ENCODE assay signal across 8 cellular contexts in genomic region chr11:67120881-67121710, GRCh38. TPM values are rescaled to one million over a fixed set of nuclear protein-coding genes. Genes with fewer than 3 reads are reported as not detected.
DNase-seq lines count a peak whose midpoint lies in the region; ATAC-seq, FAIRE-seq and TF ChIP-seq lines count a peak whose summit lies in the region.

No MANE protein-coding gene starts in this region.

- H3K27ac Mint-ChIP-seq in effector memory CD8-positive, alpha-beta T cell, result peak overlapping the region; percentile 98
- peak overlapping the region; percentile 84 to 98 (median 95) for H3K27ac Mint-ChIP-seq in naive thymus-derived CD4-positive, alpha-beta T cell

- no peaks in the 10 kb centered on the region for H3K9me3 Mint-ChIP-seq in effector memory CD8-positive, alpha-beta T cell
- peaks cover 0 to 1% (median 0%) of the 10 kb centered on the region in 11 donors for H3K9me3 Mint-ChIP-seq in naive thymus-derived CD4-positive, alpha-beta T cell

- H3K4me3 ChIP-seq in BE2C (ENCODE audit: low read depth, low read length) (peak overlapping the region; percentile 93), RWPE2 (ENCODE audit: severe bottlenecking) (peak overlapping the region; percentile 100)
- peak overlapping the region; percentile 86 for H3K4me3 ChIP-seq in naive thymus-derived CD4-positive, alpha-beta T cell (ENCODE audit: low read length)

- H3K9me3 ChIP-seq in BE2C (no peaks in the 10 kb centered on the region), RWPE2 (ENCODE audit: severe bottlenecking) (no peaks in the 10 kb centered on the region)
- H3K9me3 ChIP-seq in naive thymus-derived CD4-positive, alpha-beta T cell (ENCODE audit: control insufficient read depth in 2 of 3, low read length in 3 of 3), result no peaks in the 10 kb centered on the region

- no peak for TF ChIP-seq POLR2A in H54 (IDR thresholded peaks at IDR 0.05; ENCODE audit: low read depth, low read length)

- peak; percentile 32 for ATAC-seq in GM21390 (IDR thresholded peaks at IDR 0.05; ENCODE audit: unreplicated experiment)
- no peak for ATAC-seq in RWPE2 (ENCODE audit: low read depth)
- no peak for ATAC-seq in effector memory CD8-positive, alpha-beta T cell (replicated peaks)
- ATAC-seq in naive thymus-derived CD4-positive, alpha-beta T cell, result no peak
- ATAC-seq in GM21515 (IDR thresholded peaks at IDR 0.05; ENCODE audit: unreplicated experiment), result no peak

- no peaks in the 10 kb centered on the region for H3K27me3 Mint-ChIP-seq in effector memory CD8-positive, alpha-beta T cell
- peaks cover 0 to under 1% (median 0%) of the 10 kb centered on the region in 5 donors for H3K27me3 Mint-ChIP-seq in naive thymus-derived CD4-positive, alpha-beta T cell

- DNase-seq in BE2C (no peak), RWPE2 (ENCODE audit: low spot score) (no peak), posterior cingulate gyrus (no peak), H54 (ENCODE audit: insufficient read length, low spot score) (no peak)
- DNase-seq in effector memory CD8-positive, alpha-beta T cell, result no peak
- peak in 1 of 9 donors; percentile 16 for DNase-seq in naive thymus-derived CD4-positive, alpha-beta T cell

- intact Hi-C loops in naive thymus-derived CD4-positive, alpha-beta T cell (cut with micrococcal nuclease), result loop anchor here in 1 of 2 donors (5.0 kb wide), 1 partner anchor 41 kb away; no protein-coding TSS in a partner anchor
- intact Hi-C loops in posterior cingulate gyrus (cut with DNase I), result loop anchor here (2.0 kb wide), 1 partner anchor 120 kb away; no protein-coding TSS in a partner anchor

- TF ChIP-seq CTCF in BE2C (IDR thresholded peaks at IDR 0.05; ENCODE audit: low read depth, low read length), result no peak
- no peak for TF ChIP-seq CTCF in RWPE2 (IDR thresholded peaks at IDR 0.05; ENCODE audit: poor library complexity, severe bottlenecking)

- CTCF ChIA-PET in naive thymus-derived CD4-positive, alpha-beta T cell (lab: Charles Lee), result no interaction called here

- peak overlapping the region; percentile 99 for H3K4me3 Mint-ChIP-seq in effector memory CD8-positive, alpha-beta T cell
- peak overlapping the region; percentile 95 to 99 (median 98) for H3K4me3 Mint-ChIP-seq in naive thymus-derived CD4-positive, alpha-beta T cell

- peaks cover 49% of the 10 kb centered on the region for H3K36me3 Mint-ChIP-seq in effector memory CD8-positive, alpha-beta T cell (ENCODE audit: insufficient read depth)
- peaks cover 5 to 17% (median 10%) of the 10 kb centered on the region in 5 donors for H3K36me3 Mint-ChIP-seq in naive thymus-derived CD4-positive, alpha-beta T cell

- peaks cover 25% of the 10 kb centered on the region for H3K36me3 ChIP-seq in BE2C
- peaks cover 31% of the 10 kb centered on the region for H3K36me3 ChIP-seq in RWPE2 (ENCODE audit: low read depth)
- H3K36me3 ChIP-seq in naive thymus-derived CD4-positive, alpha-beta T cell (ENCODE audit: control insufficient read depth in 2 of 3, insufficient read depth in 3 of 3, low read length in 3 of 3), result peaks cover 0 to 4% (median 0%) of the 10 kb centered on the region in 3 experiments

- no peaks in the 10 kb centered on the region for H3K27me3 ChIP-seq in BE2C
- no peaks in the 10 kb centered on the region for H3K27me3 ChIP-seq in RWPE2 (ENCODE audit: insufficient read depth, poor library complexity, severe bottlenecking)
- H3K27me3 ChIP-seq in naive thymus-derived CD4-positive, alpha-beta T cell (ENCODE audit: control insufficient read depth in 2 of 2, insufficient read depth in 2 of 2, low read length in 2 of 2), result no peaks in the 10 kb centered on the region

- peaks cover 11% of the 10 kb centered on the region for H3K4me1 ChIP-seq in BE2C
- H3K4me1 ChIP-seq in RWPE2 (ENCODE audit: insufficient read depth, poor library complexity, severe bottlenecking), result peaks cover 11% of the 10 kb centered on the region
- peaks cover 3 to 7% of the 10 kb centered on the region in 2 donors for H3K4me1 ChIP-seq in naive thymus-derived CD4-positive, alpha-beta T cell (ENCODE audit: control insufficient read depth in 2 of 2, insufficient read depth in 2 of 2, low read length in 2 of 2)

- peaks cover 22 to 27% of the 10 kb centered on the region in 2 donors for H3K4me1 Mint-ChIP-seq in effector memory CD8-positive, alpha-beta T cell (ENCODE audit: low read depth in 2 of 2)
- peaks cover 25 to 51% (median 40%) of the 10 kb centered on the region in 7 donors for H3K4me1 Mint-ChIP-seq in naive thymus-derived CD4-positive, alpha-beta T cell

- POLR2A ChIA-PET in naive thymus-derived CD4-positive, alpha-beta T cell (lab: Charles Lee), result interaction anchor here (0.9 to 1.5 kb wide), 2 partner anchors 8 to 281 kb away, joined by 3 to 4 read pairs; no protein-coding TSS in a partner anchor

- no peak for FAIRE-seq in H54 (lab: Jason Lieb, UNC)

- peak overlapping the region; percentile 67 for H3K27ac ChIP-seq in RWPE2 (ENCODE audit: poor library complexity, severe bottlenecking)
- H3K27ac ChIP-seq in naive thymus-derived CD4-positive, alpha-beta T cell (ENCODE audit: low read depth, low read length), result peak overlapping the region; percentile 90

RNA-seq across cellular contexts. Expression of gene KDM2A, which starts 2.0 kb away (rescaled TPM):
- 62.2 TPM for polyA plus RNA-seq in BE2C (2012; ENCODE audit: insufficient read depth, insufficient read length, low read depth)
- total RNA-seq in naive thymus-derived CD4-positive, alpha-beta T cell, result 100 to 1,000 TPM; 146 to 298 (median 233) TPM
- 10 to 100 TPM in 1 of 2 donors, 1 to 10 TPM in 1; 8.7 to 18.6 TPM for polyA plus RNA-seq in naive thymus-derived CD4-positive, alpha-beta T cell
